ENCODE assay signal across 27 cellular contexts in the genomic region with DNA sequence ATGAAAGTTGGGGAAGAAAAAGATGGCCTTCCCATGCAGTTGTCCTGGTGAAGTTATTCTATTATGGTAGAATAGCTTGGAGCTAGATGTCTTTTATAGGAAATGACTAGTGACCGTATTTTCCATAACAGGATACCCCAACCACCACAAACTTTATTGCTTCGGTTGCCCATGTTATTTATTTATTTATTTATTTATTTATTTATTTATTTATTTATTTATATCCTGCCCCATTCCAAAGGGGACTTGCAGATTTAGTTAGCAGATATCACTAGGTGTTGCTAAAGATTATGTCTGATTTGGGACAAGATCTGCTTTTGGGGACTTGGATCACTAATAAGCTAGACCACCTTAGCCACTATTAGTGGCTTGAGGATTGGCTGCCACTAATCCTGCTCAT.
"Had no signal": no experiment of that assay in that cellular context is flagged by ENCODE, and none has a peak within 500 bp of the region (broad histone marks: within the 10 kb centered on the region; RNA-seq: fewer than 3 reads in every experiment).

No MANE protein-coding gene starts in this region.

- H3K36me3 ChIP-seq: stomach, suprapubic skin, thoracic aorta, thyroid gland, tibial artery, tibial nerve, transverse colon, upper lobe of left lung, upper lobe of right lung, uterus, vagina had no signal

- H3K4me1 ChIP-seq: suprapubic skin, testis, thyroid gland, tibial artery, tibial nerve, upper lobe of left lung, uterus had no signal

- ATAC-seq: stimulated activated effector memory CD8-positive, alpha-beta T cell treated with anti-CD3 and anti-CD28 coated beads, Interleukin-12 subunit alpha, Interleukin-12 subunit beta, amount 100 ng/mL, for 72 hours; stimulated activated memory B cell treated with anti-CD40 and anti-IgM and Interleukin-4, amounts not matched to agents 10 μg/mL and 1 μg/mL and 100 μg/mL, for 72 hours; stimulated activated naive CD8-positive, alpha-beta T cell treated with anti-CD3 and anti-CD28 coated beads, Interleukin-15, amount 100 ng/mL, for 72 hours; stimulated activated naive CD8-positive, alpha-beta T cell treated with anti-CD3 and anti-CD28 coated beads, Interleukin-15, Interleukin-2, amounts not matched to agents 100 U/mL and 50 U/mL, for 24 hours; upper lobe of right lung had no signal

- H3K4me3 ChIP-seq: stomach, suprapubic skin, testis, thoracic aorta, thyroid gland, tibial artery, tibial nerve, transverse colon, upper lobe of left lung, upper lobe of right lung, uterus, vagina had no signal

- H3K9me3 ChIP-seq: stomach, suprapubic skin, testis, thoracic aorta, thyroid gland, tibial artery, transverse colon, upper lobe of right lung, uterus, vagina had no signal

- H3K27me3 ChIP-seq: stomach, suprapubic skin, testis, thyroid gland, tibial artery, tibial nerve, transverse colon, upper lobe of left lung, upper lobe of right lung, uterus, vagina had no signal

- H3K27ac ChIP-seq: stomach, suprapubic skin, testis, thoracic aorta, thyroid gland, tibial artery, tibial nerve, transverse colon, upper lobe of left lung, upper lobe of right lung, uterus, vagina had no signal

- FAIRE-seq: urothelium cell line had no signal

- DNase-seq: stimulated activated CD4-positive, alpha-beta T cell treated with anti-CD3 and anti-CD28 coated beads, Interleukin-2, amount 100 ng/mL, for 48 hours; stimulated activated CD4-positive, alpha-beta T cell treated with anti-CD3 and anti-CD28 coated beads, Interleukin-4, amount 100 ng/mL, for 1 hour; stimulated activated CD4-positive, alpha-beta T cell treated with anti-CD3 and anti-CD28 coated beads, Interleukin-4, amount 100 ng/mL, for 24 hours; stimulated activated CD4-positive, alpha-beta T cell treated with anti-CD3 and anti-CD28 coated beads, Interleukin-4, amount 100 ng/mL, for 4 hours; stimulated activated CD8-positive, alpha-beta memory T cell treated with anti-CD3 and anti-CD28 coated beads, Interleukin-4, amount 100 ng/mL, for 48 hours; stimulated activated naive B cell treated with anti-CD40 and anti-IgM and Interleukin-4, amounts not matched to agents 10 μg/mL and 1 μg/mL and 100 μg/mL, for 72 hours; stimulated activated naive CD4-positive, alpha-beta T cell; stimulated activated naive CD4-positive, alpha-beta T cell treated with Interleukin-2 at 50 U/mL for 16 hours; stimulated activated naive CD8-positive, alpha-beta T cell treated with anti-CD3 and anti-CD28 coated beads, Interleukin-15, amount 100 ng/mL, for 72 hours; stimulated activated naive CD8-positive, alpha-beta T cell treated with anti-CD3 and anti-CD28 coated beads, Interleukin-15, Interleukin-2, amounts not matched to agents 100 U/mL and 50 U/mL, for 24 hours; stomach; substantia nigra; testis; thyroid gland; tibial artery; transverse colon; trophoblast cell; upper lobe of left lung; upper lobe of right lung; uterus had no signal
